In genomic region chr15:49288411-49288810, GRCh38 we compare ENCODE assay signal across 32 cellular contexts.
A peak's percentile ranks its signal among the peaks of the same experiment; 100 is the strongest.
DNase-seq lines count a peak whose midpoint lies in the region; ATAC-seq, FAIRE-seq and TF ChIP-seq lines count a peak whose summit lies in the region.
"Had no signal": no experiment of that assay in that cellular context is flagged by ENCODE, and none has a peak within 500 bp of the region (broad histone marks: within the 10 kb centered on the region; RNA-seq: fewer than 3 reads in every experiment).

No MANE protein-coding gene starts in this region.

- H3K36me3 Mint-ChIP-seq in astrocyte (ENCODE audit: low read depth, unreplicated experiment), result peaks cover 35% of the 10 kb centered on the region

- H3K9me2 ChIP-seq in GM23248 (ENCODE audit: insufficient read depth), result peaks cover 6% of the 10 kb centered on the region; the same call in 1 of the 2 replicates

- H3K27me3 ChIP-seq in GM23248 (replicated peaks; ENCODE audit: insufficient read depth) (no peaks in the 10 kb centered on the region), astrocyte (ENCODE audit: insufficient read depth, low read length) (no peaks in the 10 kb centered on the region)
- H3K27me3 ChIP-seq: adrenal gland; BLaER1 treated with 17β-estradiol and CSF1 and Interleukin-3, amounts not matched to agents 10 nM and 100 nM; breast epithelium; left lung; tibial artery had no signal

- WGBS in GM23248 (ENCODE audit: low coverage in 1 of 2, low lambda C conversion rate in 2 of 2, missing lambda C conversion rate in 2 of 2), 2 experiments, result 49 to 51% methylated on average over 2 of the region's 2 CpGs

- no peak for TF ChIP-seq CTCF in AG10803 (conservative IDR thresholded peaks at IDR 0.05; ENCODE audit: low read length)
- no peak for TF ChIP-seq CTCF in astrocyte (IDR thresholded peaks at IDR 0.05; ENCODE audit: insufficient read depth, low read depth, low read length)

- H4K20me1 ChIP-seq in GM23248 (ENCODE audit: insufficient read depth) (no peaks in the 10 kb centered on the region), astrocyte (ENCODE audit: insufficient read depth, low read length) (peaks cover 3% of the 10 kb centered on the region)
- H4K20me1 ChIP-seq: BLaER1 treated with 17β-estradiol and CSF1 and Interleukin-3, amounts not matched to agents 10 nM and 100 nM had no signal

- H3K36me3 ChIP-seq in GM23248 (ENCODE audit: low read depth), result peaks cover 12% of the 10 kb centered on the region
- H3K36me3 ChIP-seq in astrocyte (ENCODE audit: insufficient read depth, low read length), result peaks cover 3% of the 10 kb centered on the region
- H3K36me3 ChIP-seq: adrenal gland, breast epithelium had no signal

- H3F3A ChIP-seq in GM23248 (ENCODE audit: insufficient read depth), result peaks cover 2% of the 10 kb centered on the region; the same call in 1 of the 2 replicates

- peaks cover 3% of the 10 kb centered on the region for H3K9me3 Mint-ChIP-seq in astrocyte (ENCODE audit: unreplicated experiment)
- H3K9me3 Mint-ChIP-seq: activated CD4-positive, alpha-beta memory T cell treated with anti-CD3 and anti-CD28 coated beads for 36 hours; neural crest cell had no signal

- H3K4me2 ChIP-seq in GM23248 (ENCODE audit: unreplicated experiment) (no peak overlapping the region), astrocyte (ENCODE audit: low read length) (no peak overlapping the region)
- H3K4me2 ChIP-seq: BLaER1 treated with 17β-estradiol and CSF1 and Interleukin-3, amounts not matched to agents 10 nM and 100 nM had no signal

- H3K4me1 ChIP-seq in GM23248 (ENCODE audit: insufficient read depth) (peaks cover 9% of the 10 kb centered on the region), astrocyte (ENCODE audit: insufficient read depth, low read length) (no peaks in the 10 kb centered on the region)
- H3K4me1 ChIP-seq: adrenal gland, breast epithelium, left lung, parathyroid adenoma had no signal

- no peak overlapping the region for H3K27ac ChIP-seq in GM23248
- H3K27ac ChIP-seq in astrocyte (ENCODE audit: low read depth, low read length), result no peak overlapping the region
- H3K27ac ChIP-seq: adrenal gland; BLaER1 treated with 17β-estradiol and CSF1 and Interleukin-3, amounts not matched to agents 10 nM and 100 nM; breast epithelium; left lung; parathyroid adenoma had no signal

- H3K4me3 Mint-ChIP-seq in astrocyte (ENCODE audit: unreplicated experiment), result no peak overlapping the region
- H3K4me3 Mint-ChIP-seq: activated CD4-positive, alpha-beta memory T cell treated with anti-CD3 and anti-CD28 coated beads for 36 hours; neural crest cell; T-helper 17 cell had no signal

- no peaks in the 10 kb centered on the region for H3K27me3 Mint-ChIP-seq in astrocyte (ENCODE audit: low read depth, unreplicated experiment)
- H3K27me3 Mint-ChIP-seq: activated CD4-positive, alpha-beta memory T cell treated with anti-CD3 and anti-CD28 coated beads for 36 hours; T-helper 17 cell had no signal

- H3K4me1 Mint-ChIP-seq in astrocyte (ENCODE audit: low read depth, unreplicated experiment), result no peaks in the 10 kb centered on the region
- H3K4me1 Mint-ChIP-seq: T-helper 17 cell had no signal

- in situ Hi-C loops in GM23248 (cut with MboI), result no loop called here

- H3K9ac ChIP-seq in GM23248, result no peak overlapping the region
- no peak overlapping the region for H3K9ac ChIP-seq in astrocyte (ENCODE audit: low read length)
- H3K9ac ChIP-seq: BLaER1 treated with 17β-estradiol and CSF1 and Interleukin-3, amounts not matched to agents 10 nM and 100 nM; parathyroid adenoma had no signal

- no peak for ATAC-seq in GM21576 (IDR thresholded peaks at IDR 0.05; ENCODE audit: unreplicated experiment)
- ATAC-seq in GM21515 (IDR thresholded peaks at IDR 0.05; ENCODE audit: unreplicated experiment), result no peak
- ATAC-seq: activated CD4-positive, CD25-positive, alpha-beta regulatory T cell treated with anti-CD3 and anti-CD28 coated beads, Interleukin-2, amount 50 U/mL, for 24 hours; HCT116; left lung; Right ventricle myocardium inferior; T-helper 17 cell had no signal

- DNase-seq in AG10803 (ENCODE audit: low read depth) (peak; percentile 68), GM23248 (peak; percentile 22), astrocyte (ENCODE audit: low read depth) (peak; percentile 30), medulla oblongata (ENCODE audit: extremely low spot score) (peak; percentile 45), D341Med (ENCODE audit: low spot score) (no peak)
- DNase-seq in stimulated activated naive CD4-positive, alpha-beta T cell (lab: John Stamatoyannopoulos, UW), result no peak
- DNase-seq: ACHN; activated CD4-positive, alpha-beta memory T cell treated with anti-CD3 and anti-CD28 coated beads for 36 hours; activated gamma-delta T cell treated with Interleukin-2 at 50 U/mL for 16 hours; adrenal gland; effector CD8-positive, alpha-beta T cell; Kasumi-1; left lung; mesenchymal stem cell; MV-4-11; NCI-H1436 treated with DMSO at 0.1 percent for 48 hours; NCI-H2107; NCI-H345; small intestine; T-helper 17 cell; tibial artery had no signal

- H3K4me3 ChIP-seq in AG10803 (ENCODE audit: low read length) (no peak overlapping the region), GM23248 (no peak overlapping the region), astrocyte (ENCODE audit: insufficient read depth, low read depth, low read length) (no peak overlapping the region)
- H3K4me3 ChIP-seq: adrenal gland; BLaER1 treated with 17β-estradiol and CSF1 and Interleukin-3, amounts not matched to agents 10 nM and 100 nM; breast epithelium; left lung; tibial artery had no signal

- no peak overlapping the region for H3K27ac Mint-ChIP-seq in astrocyte (ENCODE audit: unreplicated experiment)
- H3K27ac Mint-ChIP-seq: activated CD4-positive, alpha-beta memory T cell treated with anti-CD3 and anti-CD28 coated beads for 36 hours; T-helper 17 cell had no signal

- H2AFZ ChIP-seq in GM23248 (no peak overlapping the region), astrocyte (ENCODE audit: low read depth, low read length) (no peak overlapping the region)
- H2AFZ ChIP-seq: parathyroid adenoma had no signal

- H3K9me3 ChIP-seq in GM23248 (ENCODE audit: low read depth) (no peaks in the 10 kb centered on the region), astrocyte (ENCODE audit: insufficient read depth, low read depth, low read length) (no peaks in the 10 kb centered on the region)
- H3K9me3 ChIP-seq: adrenal gland; BLaER1 treated with 17β-estradiol and CSF1 and Interleukin-3, amounts not matched to agents 10 nM and 100 nM; breast epithelium; left lung; tibial artery had no signal

- H3K79me2 ChIP-seq in GM23248 (ENCODE audit: insufficient read depth) (no peaks in the 10 kb centered on the region), astrocyte (ENCODE audit: insufficient read depth, low read length) (no peaks in the 10 kb centered on the region)
- H3K79me2 ChIP-seq: parathyroid adenoma had no signal

- no peak for FAIRE-seq in astrocyte (lab: Jason Lieb, UNC)
- FAIRE-seq: colon, G401.6, small intestine had no signal

Comparison
In these comparisons a context has a peak if more than half of its experiments do, and no peak if none do; other contexts are left out.
1. DNase-seq: peak in AG10803 (single experiment), GM23248 (single experiment), astrocyte (single experiment) and medulla oblongata (single experiment); none in stimulated activated naive CD4-positive, alpha-beta T cell (0 of 6) and D341Med (single experiment).